Comparison of ENCODE assay signal across 26 cellular contexts in the genomic region with DNA sequence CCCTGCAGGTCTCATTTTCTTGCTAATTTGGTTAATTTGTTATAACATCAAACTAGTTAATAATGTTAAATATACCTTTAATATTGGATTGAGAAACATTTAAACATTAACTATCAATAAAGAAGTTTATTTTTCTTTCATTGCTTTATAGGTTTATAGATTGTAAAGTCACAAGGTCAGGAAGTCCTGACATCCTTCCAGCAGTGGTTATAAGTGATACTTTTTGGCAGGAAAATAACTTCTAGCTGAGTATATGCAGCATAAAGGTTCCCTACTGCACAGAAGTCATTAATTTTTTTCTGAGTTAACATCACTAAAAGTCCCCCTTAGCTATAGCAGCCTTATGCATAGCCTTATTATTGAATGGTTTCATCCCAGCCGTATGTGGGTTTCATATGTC.
"Had no signal": no experiment of that assay in that cellular context is flagged by ENCODE, and none has a peak within 500 bp of the region (broad histone marks: within the 10 kb centered on the region; RNA-seq: fewer than 3 reads in every experiment).

No MANE protein-coding gene starts in this region.

- H3K9me3 ChIP-seq: gastrocnemius medialis, left lung, ovary, right lobe of liver, thoracic aorta, tibial nerve, upper lobe of left lung, uterus had no signal

- H3K27me3 ChIP-seq: dorsolateral prefrontal cortex, gastrocnemius medialis, left lung, ovary, right lobe of liver, tibial nerve, upper lobe of left lung, uterus had no signal

- H3K27me3 Mint-ChIP-seq: naive thymus-derived CD4-positive, alpha-beta T cell; stimulated activated naive B cell treated with anti-CD40 and anti-IgM and Interleukin-4, amounts not matched to agents 10 μg/mL and 1 μg/mL and 100 μg/mL, for 72 hours; stimulated activated naive CD8-positive, alpha-beta T cell treated with anti-CD3 and anti-CD28 coated beads, Interleukin-15, Interleukin-2, amounts not matched to agents 100 ng/mL and 50 ng/mL, for 24 hours had no signal

- H3K27ac ChIP-seq: dorsolateral prefrontal cortex, epithelial cell of prostate, gastrocnemius medialis, left lung, ovary, right lobe of liver, thoracic aorta, tibial nerve, upper lobe of left lung, uterus had no signal

- H3K27ac Mint-ChIP-seq: mesothelial cell of epicardium; stimulated activated naive B cell treated with anti-CD40 and anti-IgM and Interleukin-4, amounts not matched to agents 10 μg/mL and 1 μg/mL and 100 μg/mL, for 72 hours had no signal

- H3K9me3 Mint-ChIP-seq: mesothelial cell of epicardium; naive thymus-derived CD4-positive, alpha-beta T cell; stimulated activated naive B cell treated with anti-CD40 and anti-IgM and Interleukin-4, amounts not matched to agents 10 μg/mL and 1 μg/mL and 100 μg/mL, for 72 hours; stimulated activated naive CD8-positive, alpha-beta T cell treated with anti-CD3 and anti-CD28 coated beads, Interleukin-15, Interleukin-2, amounts not matched to agents 100 ng/mL and 50 ng/mL, for 24 hours had no signal

- H3K4me1 ChIP-seq: left lung, right lobe of liver, upper lobe of left lung, uterus had no signal

- DNase-seq: cortex of kidney; dorsolateral prefrontal cortex; effector CD4-positive, alpha-beta T cell; foreskin fibroblast; gastrocnemius medialis; head of caudate nucleus; kidney; mesenchymal stem cell; naive thymus-derived CD4-positive, alpha-beta T cell; occipital lobe; ovary; retina; right lobe of liver; small intestine; stimulated activated CD4-positive, alpha-beta T cell treated with anti-CD3 and anti-CD28 coated beads, Interleukin-15, amount 100 ng/mL, for 24 hours; stimulated activated CD4-positive, alpha-beta T cell treated with anti-CD3 and anti-CD28 coated beads, Interleukin-2, amount 100 ng/mL, for 48 hours; stimulated activated naive B cell treated with anti-CD40 and anti-IgM and Interleukin-4, amounts not matched to agents 10 μg/mL and 1 μg/mL and 100 μg/mL, for 72 hours; upper lobe of left lung; uterus had no signal

- H3K4me3 Mint-ChIP-seq: mesothelial cell of epicardium; naive thymus-derived CD4-positive, alpha-beta T cell; stimulated activated naive B cell treated with anti-CD40 and anti-IgM and Interleukin-4, amounts not matched to agents 10 μg/mL and 1 μg/mL and 100 μg/mL, for 72 hours; stimulated activated naive CD8-positive, alpha-beta T cell treated with anti-CD3 and anti-CD28 coated beads, Interleukin-15, Interleukin-2, amounts not matched to agents 100 ng/mL and 50 ng/mL, for 24 hours had no signal

- H3K4me3 ChIP-seq: dorsolateral prefrontal cortex, gastrocnemius medialis, left lung, ovary, right lobe of liver, thoracic aorta, tibial nerve, upper lobe of left lung, uterus had no signal

- ATAC-seq: esophagus mucosa; gastrocnemius medialis; left lung; naive thymus-derived CD4-positive, alpha-beta T cell; right lobe of liver; stimulated activated naive B cell treated with anti-CD40 and anti-IgM and Interleukin-4, amounts not matched to agents 10 μg/mL and 1 μg/mL and 100 μg/mL, for 72 hours had no signal

- FAIRE-seq: kidney, small intestine had no signal

- H3K36me3 ChIP-seq: ovary, uterus had no signal
